ENCODE assay signal across 7 cellular contexts in the genomic region with DNA sequence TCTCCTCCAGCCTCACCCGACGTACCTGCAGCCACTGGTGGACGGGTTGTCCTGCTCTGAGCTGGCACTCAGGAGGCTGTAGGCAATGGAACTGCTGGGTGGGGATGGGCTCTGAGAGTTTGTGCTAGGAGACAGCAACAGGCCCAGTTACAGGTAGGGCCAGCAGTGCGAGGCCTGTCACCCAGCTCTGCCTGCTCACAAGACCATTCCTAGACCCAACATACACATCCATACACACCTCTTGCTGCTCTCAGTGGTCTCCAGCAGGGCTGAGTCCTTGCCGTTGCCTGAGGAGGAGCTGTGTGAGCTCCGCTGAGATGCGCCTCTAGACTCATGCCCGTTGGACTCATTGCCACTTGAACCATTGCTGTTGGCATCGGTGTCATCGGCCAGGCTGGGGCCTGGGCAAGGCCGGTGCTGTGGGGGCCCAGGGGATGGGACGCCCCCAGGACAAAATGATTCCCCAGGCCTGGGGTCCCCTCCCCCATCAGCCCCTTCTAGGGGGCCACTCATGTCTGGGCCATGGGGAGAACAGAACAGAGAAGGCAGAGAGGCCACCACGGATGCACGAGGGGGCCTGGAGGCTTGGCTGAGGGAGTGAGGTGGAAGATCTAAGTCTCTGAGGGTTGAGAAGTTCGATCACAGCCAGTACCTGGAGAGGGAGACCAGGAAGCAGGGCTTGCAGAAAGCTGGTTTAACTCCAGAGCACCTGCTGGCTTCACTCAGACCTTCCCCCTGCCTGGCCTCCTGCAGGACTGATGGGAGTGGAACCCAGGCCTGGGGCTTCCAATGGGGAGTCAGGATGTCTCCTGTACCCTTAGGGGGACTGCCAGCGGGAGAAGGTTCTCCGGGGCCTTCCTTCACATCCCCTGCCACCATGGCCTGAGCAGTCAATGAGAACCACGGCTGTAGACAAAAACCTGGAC. TPM values are rescaled to one million over a fixed set of nuclear protein-coding genes. Genes with fewer than 3 reads are reported as not detected.
DNase-seq lines count a peak whose midpoint lies in the region; ATAC-seq and TF ChIP-seq lines count a peak whose summit lies in the region.
"Had no signal": no experiment of that assay in that cellular context is flagged by ENCODE, and none has a peak within 500 bp of the region (broad histone marks: within the 10 kb centered on the region; RNA-seq: fewer than 3 reads in every experiment).

No MANE protein-coding gene starts in this region.

- peak overlapping the region; percentile 93 for H3K4me3 Mint-ChIP-seq in T-helper 1 cell treated with Interleukin-12 subunit alpha and Interleukin-12 subunit beta and Interleukin-4 antibody, amounts not matched to agents 30 μg/mL and 1 μg/mL, for 36 hours
- no peak overlapping the region for H3K4me3 Mint-ChIP-seq in endodermal cell
- peak overlapping the region in 1 of 2 donors; percentile 60 for H3K4me3 Mint-ChIP-seq in stimulated activated naive CD8-positive, alpha-beta T cell treated with anti-CD3 and anti-CD28 coated beads, Interleukin-15, amount 100 ng/mL, for 72 hours

- peak overlapping the region; percentile 93 for H3K4me3 ChIP-seq in endodermal cell (ENCODE audit: low read length)

- no peaks in the 10 kb centered on the region for H3K27me3 Mint-ChIP-seq in T-helper 1 cell treated with Interleukin-12 subunit alpha and Interleukin-12 subunit beta and Interleukin-4 antibody, amounts not matched to agents 30 μg/mL and 1 μg/mL, for 36 hours (ENCODE audit: low read depth)
- H3K27me3 Mint-ChIP-seq in endodermal cell (ENCODE audit: insufficient read depth) = no peaks in the 10 kb centered on the region
- no peaks in the 10 kb centered on the region for H3K27me3 Mint-ChIP-seq in stimulated activated naive CD8-positive, alpha-beta T cell treated with anti-CD3 and anti-CD28 coated beads, Interleukin-15, amount 100 ng/mL, for 72 hours

- no peaks in the 10 kb centered on the region for H3K9me3 ChIP-seq in endodermal cell (ENCODE audit: control insufficient read depth, low read length)

- H3K27me3 ChIP-seq in endodermal cell (ENCODE audit: control insufficient read depth, insufficient read depth, low read length, poor library complexity, severe bottlenecking) = no peaks in the 10 kb centered on the region

- DNase-seq in T-helper 1 cell = no peak
- DNase-seq in endodermal cell = no peak
- DNase-seq in stimulated activated naive CD8-positive, alpha-beta T cell treated with anti-CD3 and anti-CD28 coated beads, Interleukin-15, amount 100 ng/mL, for 72 hours = no peak
- DNase-seq in NCI-H187 (lab: John Stamatoyannopoulos, UW) = no peak
- no peak for DNase-seq in activated gamma-delta T cell treated with Interleukin-2 at 50 U/mL for 16 hours
- DNase-seq: ACHN had no signal

- peaks cover under 1% of the 10 kb centered on the region for H3K4me1 ChIP-seq in endodermal cell (ENCODE audit: control insufficient read depth, insufficient read depth, low read length)

- H3K27ac ChIP-seq in endodermal cell (ENCODE audit: low read depth, low read length) = peak overlapping the region; percentile 58

- TF ChIP-seq CTCF in endodermal cell (conservative IDR thresholded peaks at IDR 0.05) = no peak

- H3K4me1 Mint-ChIP-seq in T-helper 1 cell treated with Interleukin-12 subunit alpha and Interleukin-12 subunit beta and Interleukin-4 antibody, amounts not matched to agents 30 μg/mL and 1 μg/mL, for 36 hours (ENCODE audit: low read depth) = peaks cover 36% of the 10 kb centered on the region
- peaks cover 11% of the 10 kb centered on the region for H3K4me1 Mint-ChIP-seq in endodermal cell
- H3K4me1 Mint-ChIP-seq in stimulated activated naive CD8-positive, alpha-beta T cell treated with anti-CD3 and anti-CD28 coated beads, Interleukin-15, amount 100 ng/mL, for 72 hours = peaks cover 42% of the 10 kb centered on the region

- no peak for ATAC-seq in stimulated activated naive CD8-positive, alpha-beta T cell treated with anti-CD3 and anti-CD28 coated beads, Interleukin-15, amount 100 ng/mL, for 72 hours

- H3K9ac ChIP-seq in endodermal cell (ENCODE audit: extremely low read depth, low read length, poor library complexity, severe bottlenecking) = peak overlapping the region; percentile 80

- peak overlapping the region; percentile 62 for H3K27ac Mint-ChIP-seq in T-helper 1 cell treated with Interleukin-12 subunit alpha and Interleukin-12 subunit beta and Interleukin-4 antibody, amounts not matched to agents 30 μg/mL and 1 μg/mL, for 36 hours
- H3K27ac Mint-ChIP-seq in endodermal cell = no peak overlapping the region
- H3K27ac Mint-ChIP-seq in stimulated activated naive CD8-positive, alpha-beta T cell treated with anti-CD3 and anti-CD28 coated beads, Interleukin-15, amount 100 ng/mL, for 72 hours = peak overlapping the region; percentile 54 to 85

- H3K36me3 Mint-ChIP-seq in T-helper 1 cell treated with Interleukin-12 subunit alpha and Interleukin-12 subunit beta and Interleukin-4 antibody, amounts not matched to agents 30 μg/mL and 1 μg/mL, for 36 hours (ENCODE audit: low read depth) = peaks cover 35% of the 10 kb centered on the region
- peaks cover 32% of the 10 kb centered on the region for H3K36me3 Mint-ChIP-seq in endodermal cell (ENCODE audit: low read depth)

- H3K36me3 ChIP-seq in endodermal cell (ENCODE audit: control insufficient read depth, insufficient read depth, low read length) = peaks cover 48% of the 10 kb centered on the region

- 89 to 91% methylated on average over 12 to 18 of the region's 18 CpGs for WGBS in endodermal cell (ENCODE audit: insufficient coverage in 1 of 2, insufficient read length in 1 of 2), 2 experiments

- no peaks in the 10 kb centered on the region for H3K9me3 Mint-ChIP-seq in T-helper 1 cell treated with Interleukin-12 subunit alpha and Interleukin-12 subunit beta and Interleukin-4 antibody, amounts not matched to agents 30 μg/mL and 1 μg/mL, for 36 hours
- no peaks in the 10 kb centered on the region for H3K9me3 Mint-ChIP-seq in endodermal cell
- no peaks in the 10 kb centered on the region for H3K9me3 Mint-ChIP-seq in stimulated activated naive CD8-positive, alpha-beta T cell treated with anti-CD3 and anti-CD28 coated beads, Interleukin-15, amount 100 ng/mL, for 72 hours

RNA-seq across cellular contexts. Expression of a gene that starts 1.7 kb away (rescaled TPM):
- 10 to 100 TPM; 38.3 to 53.7 TPM for total RNA-seq in endodermal cell
- 24.2 TPM for polyA plus RNA-seq in endodermal cell (2013, experiment 1 of 2)
- 19.0 TPM for polyA plus RNA-seq in endodermal cell (2013, experiment 2 of 2)

RNA-seq across cellular contexts. Expression of a gene that starts 12.3 kb away (rescaled TPM):
- 10 to 100 TPM; 32.1 to 32.2 TPM for total RNA-seq in endodermal cell
- 57.3 TPM for polyA plus RNA-seq in endodermal cell (2013, experiment 1 of 2)
- 46.3 TPM for polyA plus RNA-seq in endodermal cell (2013, experiment 2 of 2)

RNA-seq across cellular contexts. Expression of a gene that starts 25.7 kb away (rescaled TPM):
- 10 to 100 TPM; 26.2 to 27.7 TPM for total RNA-seq in endodermal cell
- polyA plus RNA-seq in endodermal cell (2013, experiment 1 of 2) = 79.3 TPM
- 69.1 TPM for polyA plus RNA-seq in endodermal cell (2013, experiment 2 of 2)

RNA-seq across cellular contexts. Expression of a gene that starts 26.6 kb away (rescaled TPM):
- total RNA-seq in endodermal cell = 1 to 10 TPM in 1 of 2 donors, under 1 TPM in 1; 0.40 to 2.2 TPM
- 0.89 TPM for polyA plus RNA-seq in endodermal cell (2013, experiment 1 of 2)
- polyA plus RNA-seq in endodermal cell (2013, experiment 2 of 2) = 0.87 TPM

RNA-seq across cellular contexts. Expression of a gene that starts 32.1 kb away (rescaled TPM):
- total RNA-seq in endodermal cell = under 1 TPM; 0.13 to 0.49 TPM
- not detected for polyA plus RNA-seq in endodermal cell (2013, experiment 1 of 2)
- polyA plus RNA-seq in endodermal cell (2013, experiment 2 of 2) = not detected
